9 cellular contexts compared by ENCODE assay signal in the genomic region with DNA sequence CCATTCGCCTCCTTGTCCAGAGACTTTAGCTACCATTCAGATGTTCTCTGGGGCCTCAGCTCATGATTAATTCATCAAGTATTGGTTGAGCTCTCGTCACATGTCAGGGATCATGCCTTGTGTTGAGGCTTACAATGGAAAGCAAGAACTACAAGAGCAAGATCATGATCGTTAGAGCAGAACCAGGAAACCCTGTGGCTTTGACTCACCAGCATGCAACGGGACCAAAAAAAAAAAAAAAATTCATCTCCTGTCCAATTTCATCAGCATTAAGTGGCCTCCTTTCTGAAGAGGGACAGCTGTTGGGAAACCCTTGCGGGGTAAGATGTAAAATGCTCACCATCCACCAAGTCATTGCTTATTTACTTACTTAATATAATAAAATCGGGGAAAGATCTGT. TPM values are rescaled to one million over a fixed set of nuclear protein-coding genes. Genes with fewer than 3 reads are reported as not detected.
DNase-seq lines count a peak whose midpoint lies in the region; ATAC-seq and TF ChIP-seq lines count a peak whose summit lies in the region.
"Had no signal": no experiment of that assay in that cellular context is flagged by ENCODE, and none has a peak within 500 bp of the region (broad histone marks: within the 10 kb centered on the region; RNA-seq: fewer than 3 reads in every experiment).

No MANE protein-coding gene starts in this region.

- peaks cover 12% of the 10 kb centered on the region for H3K4me1 ChIP-seq in hepatocyte (ENCODE audit: insufficient read depth)

- peaks cover 16% of the 10 kb centered on the region for H3K27me3 Mint-ChIP-seq in stimulated activated memory B cell treated with anti-CD40 and anti-IgM and Interleukin-4, amounts not matched to agents 10 μg/mL and 1 μg/mL and 100 μg/mL, for 72 hours

- H3K9me3 ChIP-seq in hepatocyte (ENCODE audit: low read depth), result no peaks in the 10 kb centered on the region

- H3K9me3 Mint-ChIP-seq in stimulated activated memory B cell treated with anti-CD40 and anti-IgM and Interleukin-4, amounts not matched to agents 10 μg/mL and 1 μg/mL and 100 μg/mL, for 72 hours, result peaks cover 3% of the 10 kb centered on the region

- TF ChIP-seq CTCF in hepatocyte (IDR thresholded peaks at IDR 0.05; ENCODE audit: poor library complexity), result no peak

- H3K4me1 Mint-ChIP-seq in stimulated activated memory B cell treated with anti-CD40 and anti-IgM and Interleukin-4, amounts not matched to agents 10 μg/mL and 1 μg/mL and 100 μg/mL, for 72 hours, result peaks cover 40% of the 10 kb centered on the region

- H3K4me2 ChIP-seq in hepatocyte, result no peak overlapping the region

- peak; percentile 70 for ATAC-seq in HG03159 (IDR thresholded peaks at IDR 0.05; ENCODE audit: unreplicated experiment)
- ATAC-seq in stimulated activated memory B cell treated with anti-CD40 and anti-IgM and Interleukin-4, amounts not matched to agents 10 μg/mL and 1 μg/mL and 100 μg/mL, for 72 hours, result peak; percentile 97
- no peak for ATAC-seq in HG02885 (IDR thresholded peaks at IDR 0.05; ENCODE audit: poor library complexity, unreplicated experiment)

- no peaks in the 10 kb centered on the region for H3K27me3 ChIP-seq in hepatocyte

- peaks cover 4% of the 10 kb centered on the region for H3K36me3 Mint-ChIP-seq in stimulated activated memory B cell treated with anti-CD40 and anti-IgM and Interleukin-4, amounts not matched to agents 10 μg/mL and 1 μg/mL and 100 μg/mL, for 72 hours

- H2AFZ ChIP-seq in hepatocyte, result no peak overlapping the region

- H3K4me3 ChIP-seq in hepatocyte, result no peak overlapping the region

- peak overlapping the region; percentile 26 for H3K4me3 Mint-ChIP-seq in stimulated activated memory B cell treated with anti-CD40 and anti-IgM and Interleukin-4, amounts not matched to agents 10 μg/mL and 1 μg/mL and 100 μg/mL, for 72 hours
- H3K4me3 Mint-ChIP-seq: endodermal cell had no signal

- DNase-seq in activated CD4-positive, alpha-beta T cell treated with anti-CD3 and anti-CD28 coated beads for 48 hours, result peak; percentile 25
- DNase-seq in activated CD4-positive, alpha-beta T cell treated with anti-CD3 and anti-CD28 coated beads, Interleukin-2, amount 50 U/mL, for 4 hours, result no peak
- DNase-seq in amniotic stem cell (lab: John Stamatoyannopoulos, UW) (peak; percentile 41), SK-N-DZ (ENCODE audit: low spot score) (no peak), hepatocyte (ENCODE audit: low spot score) (no peak)
- DNase-seq: endodermal cell had no signal

- no peaks in the 10 kb centered on the region for H3K36me3 ChIP-seq in hepatocyte (replicated peaks; ENCODE audit: insufficient read depth, low read depth)

- no peak overlapping the region for H3K27ac ChIP-seq in hepatocyte

- 88% methylated on average over 6 of the region's 6 CpGs for WGBS in hepatocyte (ENCODE audit: low lambda C conversion rate, missing lambda C conversion rate)

- no peaks in the 10 kb centered on the region for H3K9me2 ChIP-seq in hepatocyte (replicated peaks; ENCODE audit: insufficient read depth)

- H3K27ac Mint-ChIP-seq in stimulated activated memory B cell treated with anti-CD40 and anti-IgM and Interleukin-4, amounts not matched to agents 10 μg/mL and 1 μg/mL and 100 μg/mL, for 72 hours, result peak overlapping the region; percentile 77
- H3K27ac Mint-ChIP-seq: endodermal cell had no signal

- H3K79me2 ChIP-seq in hepatocyte, result no peaks in the 10 kb centered on the region

- no peaks in the 10 kb centered on the region for H4K20me1 ChIP-seq in hepatocyte (ENCODE audit: insufficient read depth, poor library complexity, severe bottlenecking)

RNA-seq across cellular contexts. Expression of gene USP10, which starts 12.1 kb away (rescaled TPM):
- 57.4 and 58.4 TPM in 2 replicates for polyA plus RNA-seq in SK-N-DZ (2014; cell fraction: cytosol; rRNA removed)
- polyA plus RNA-seq in SK-N-DZ (2014; cell fraction: nucleus; rRNA removed), result 56.1 and 63.8 TPM in 2 replicates
- total RNA-seq in hepatocyte, result 50.3 and 53.1 TPM in 2 replicates
- 54.8 and 62.4 TPM in 2 replicates for polyA plus RNA-seq in hepatocyte

RNA-seq across cellular contexts. Expression of gene KLHL36, which starts 39.4 kb away (rescaled TPM):
- polyA plus RNA-seq in SK-N-DZ (2014; cell fraction: cytosol; rRNA removed), result 2.6 and 4.0 TPM in 2 replicates
- polyA plus RNA-seq in SK-N-DZ (2014; cell fraction: nucleus; rRNA removed), result 4.2 and 7.4 TPM in 2 replicates
- 45.0 and 50.5 TPM in 2 replicates for total RNA-seq in hepatocyte
- 24.4 and 29.9 TPM in 2 replicates for polyA plus RNA-seq in hepatocyte

Comparison
In these comparisons a context has a peak if more than half of its experiments do, and no peak if none do; other contexts are left out.
1. DNase-seq: peak in activated CD4-positive, alpha-beta T cell treated with anti-CD3 and anti-CD28 coated beads for 48 hours (single experiment) and amniotic stem cell (single experiment); none in activated CD4-positive, alpha-beta T cell treated with anti-CD3 and anti-CD28 coated beads, Interleukin-2, amount 50 U/mL, for 4 hours (0 of 2), SK-N-DZ (single experiment) and hepatocyte (single experiment).